Comparison of ENCODE assay signal across 9 cellular contexts in genomic region chr3:70716832-70717231, GRCh38.
DNase-seq lines count a peak whose midpoint lies in the region; ATAC-seq and TF ChIP-seq lines count a peak whose summit lies in the region.
"Had no signal": no experiment of that assay in that cellular context is flagged by ENCODE, and none has a peak within 500 bp of the region (broad histone marks: within the 10 kb centered on the region; RNA-seq: fewer than 3 reads in every experiment).

No MANE protein-coding gene starts in this region.

- H3K4me2 ChIP-seq in OCI-LY1 (ENCODE audit: low read length) (no peak overlapping the region), fibroblast of lung (ENCODE audit: extremely low read depth, insufficient read depth, low read length) (no peak overlapping the region)

- ATAC-seq in GM18868 (IDR thresholded peaks at IDR 0.05; ENCODE audit: unreplicated experiment) = no peak
- ATAC-seq: activated T-helper 17 cell treated with anti-CD3 and anti-CD28 coated beads, Interleukin-2, amount 50 U/mL, for 72 hours had no signal

- no peaks in the 10 kb centered on the region for H3K27me3 Mint-ChIP-seq in nephron (ENCODE audit: low read depth)

- no peak overlapping the region for H3K27ac Mint-ChIP-seq in nephron
- H3K27ac Mint-ChIP-seq: activated T-helper 17 cell treated with anti-CD3 and anti-CD28 coated beads, Interleukin-2, amount 50 U/mL, for 72 hours had no signal

- H3K9me3 ChIP-seq in OCI-LY1 (ENCODE audit: low read length) (peaks cover 5% of the 10 kb centered on the region), fibroblast of lung (ENCODE audit: control insufficient read depth, insufficient read depth, low read depth, low read length) (no peaks in the 10 kb centered on the region), HAP-1 (peaks cover 20% of the 10 kb centered on the region)

- in situ Hi-C loops in HAP-1 (cut with MboI; ENCODE audit: low sequenced_read_pairs) = no loop called here

- DNase-seq in fibroblast of lung (ENCODE audit: low read depth in 2 of 2) = peak; percentile 37 to 70
- DNase-seq in substantia nigra (lab: John Stamatoyannopoulos, UW) = no peak
- DNase-seq in HAP-1 (ENCODE audit: low spot score in 2 of 2) = no peak
- no peak for DNase-seq in DMS153 (lab: John Stamatoyannopoulos, UW)

- no peak overlapping the region for H2AFZ ChIP-seq in OCI-LY1 (ENCODE audit: low read length)
- no peak overlapping the region for H2AFZ ChIP-seq in fibroblast of lung (ENCODE audit: low read length)

- H3K9me3 Mint-ChIP-seq in nephron = peaks cover 13% of the 10 kb centered on the region

- H3K36me3 Mint-ChIP-seq in nephron (ENCODE audit: low read depth) = peaks cover 7% of the 10 kb centered on the region

- H3K79me2 ChIP-seq in OCI-LY1 (ENCODE audit: insufficient read depth, low read length) = no peaks in the 10 kb centered on the region
- H3K79me2 ChIP-seq in fibroblast of lung (ENCODE audit: control insufficient read depth, insufficient read depth, low read length) = no peaks in the 10 kb centered on the region

- H3K36me3 ChIP-seq in OCI-LY1 (ENCODE audit: insufficient read depth, low read length) = no peaks in the 10 kb centered on the region
- H3K36me3 ChIP-seq in fibroblast of lung (ENCODE audit: control insufficient read depth, insufficient read depth, low read length) = no peaks in the 10 kb centered on the region
- no peaks in the 10 kb centered on the region for H3K36me3 ChIP-seq in HAP-1 (replicated peaks)

- no peaks in the 10 kb centered on the region for H3F3A ChIP-seq in OCI-LY1 (ENCODE audit: insufficient read depth, low read length)

- no peaks in the 10 kb centered on the region for H3K4me1 Mint-ChIP-seq in nephron
- H3K4me1 Mint-ChIP-seq: activated T-helper 17 cell treated with anti-CD3 and anti-CD28 coated beads, Interleukin-2, amount 50 U/mL, for 72 hours had no signal

- H3K9ac ChIP-seq in OCI-LY1 (ENCODE audit: low read length) (no peak overlapping the region), fibroblast of lung (ENCODE audit: insufficient read depth, low read length) (no peak overlapping the region)

- TF ChIP-seq CTCF in C4-2B (conservative IDR thresholded peaks at IDR 0.05) (peak; percentile 59), OCI-LY1 (IDR thresholded peaks at IDR 0.05; ENCODE audit: low read length) (peak; percentile 14; the same call in 1 of the 2 replicates), fibroblast of lung (conservative IDR thresholded peaks at IDR 0.05 in 1 of 2, IDR thresholded peaks at IDR 0.05 in 1 of 2; ENCODE audit: low read depth in 1 of 2, low read length in 2 of 2) (peak; percentile 39 to 56), nephron (IDR thresholded peaks at IDR 0.05; ENCODE audit: unreplicated experiment in 3 of 3) (peak; percentile 34 to 46 (median 42))

- H3K9me2 ChIP-seq in OCI-LY1 (ENCODE audit: low read depth, low read length) = no peaks in the 10 kb centered on the region

- H3K4me3 ChIP-seq in OCI-LY1 (ENCODE audit: low read depth, low read length, poor library complexity, severe bottlenecking) = no peak overlapping the region
- H3K4me3 ChIP-seq in fibroblast of lung (replicated peaks in 1 of 4; ENCODE audit: control extremely low read depth in 1 of 4, insufficient read depth in 1 of 4, low read depth in 3 of 4, low read length in 4 of 4) = no peak overlapping the region
- H3K4me3 ChIP-seq in HAP-1 = no peak overlapping the region

- H3K27ac ChIP-seq in C4-2B (no peak overlapping the region), OCI-LY1 (ENCODE audit: low read depth, low read length, poor library complexity, severe bottlenecking) (no peak overlapping the region), fibroblast of lung (ENCODE audit: insufficient read depth, low read length) (no peak overlapping the region), substantia nigra (ENCODE audit: low read depth, low read length, poor library complexity, severe bottlenecking) (no peak overlapping the region)

- H3K4me1 ChIP-seq in OCI-LY1 (ENCODE audit: insufficient read depth, low read length, severe bottlenecking) = no peaks in the 10 kb centered on the region
- H3K4me1 ChIP-seq in fibroblast of lung (ENCODE audit: control insufficient read depth, extremely low read depth, insufficient read depth, low read length) = no peaks in the 10 kb centered on the region
- peaks cover 11% of the 10 kb centered on the region for H3K4me1 ChIP-seq in HAP-1

- no peak overlapping the region for H3K4me3 Mint-ChIP-seq in nephron
- H3K4me3 Mint-ChIP-seq: activated T-helper 17 cell treated with anti-CD3 and anti-CD28 coated beads, Interleukin-2, amount 50 U/mL, for 72 hours had no signal

- H4K20me1 ChIP-seq in OCI-LY1 (ENCODE audit: insufficient read depth, low read length) (no peaks in the 10 kb centered on the region), fibroblast of lung (ENCODE audit: control insufficient read depth, extremely low read depth, insufficient read depth, low read length) (no peaks in the 10 kb centered on the region)

- H3K27me3 ChIP-seq in OCI-LY1 (ENCODE audit: insufficient read depth, low read length) = no peaks in the 10 kb centered on the region
- H3K27me3 ChIP-seq in fibroblast of lung (ENCODE audit: control insufficient read depth, insufficient read depth, low read length) = no peaks in the 10 kb centered on the region
- no peaks in the 10 kb centered on the region for H3K27me3 ChIP-seq in HAP-1 (ENCODE audit: low read depth)

Comparison
In these comparisons a context has a peak if more than half of its experiments do, and no peak if none do; other contexts are left out.
1. DNase-seq: peak in fibroblast of lung (2 of 2); none in substantia nigra (0 of 49), HAP-1 (0 of 2) and DMS153 (single experiment).
2. Peak in every context shown above with its lines, with median percentiles within 50 percentile points of each other: CTCF ChIP-seq.